9 cellular contexts compared by ENCODE assay signal in genomic region chr1:53949023-53949611, GRCh38. TPM values are rescaled to one million over a fixed set of nuclear protein-coding genes. Genes with fewer than 3 reads are reported as not detected.
A peak's percentile ranks its signal among the peaks of the same experiment; 100 is the strongest.
DNase-seq lines count a peak whose midpoint lies in the region; ATAC-seq and TF ChIP-seq lines count a peak whose summit lies in the region.
"Had no signal": no experiment of that assay in that cellular context is flagged by ENCODE, and none has a peak within 500 bp of the region (broad histone marks: within the 10 kb centered on the region; RNA-seq: fewer than 3 reads in every experiment).

No MANE protein-coding gene starts in this region.

- DNase-seq in AG04449 (ENCODE audit: low read depth, low spot score): no peak
- DNase-seq in DND-41: peak; percentile 24
- peak; percentile 1 for DNase-seq in NCI-H1417 treated with DMSO at 0.1 percent for 48 hours (lab: John Stamatoyannopoulos, UW)
- peak; percentile 42 for DNase-seq in astrocyte of the cerebellum (ENCODE audit: low read depth)
- peak; percentile 51 to 72 for DNase-seq in lung microvascular endothelial cell (ENCODE audit: low read depth in 2 of 2)
- no peak for DNase-seq in T-helper 9 cell
- DNase-seq in Ammon's horn (ENCODE audit: low spot score): no peak

- no peaks in the 10 kb centered on the region for H3K27me3 ChIP-seq in DND-41 (ENCODE audit: insufficient read depth, low read length, poor library complexity)

- H3K27ac ChIP-seq in DND-41 (ENCODE audit: low read length): no peak overlapping the region

- in situ Hi-C loops in astrocyte of the cerebellum (cut with HindIII; ENCODE audit: low sequenced_read_pairs): no loop called here

- peaks cover 44% of the 10 kb centered on the region for H3K4me1 ChIP-seq in DND-41 (ENCODE audit: insufficient read depth, low read length)

- H3K4me3 ChIP-seq in AG04449 (ENCODE audit: low read depth, low read length): no peak overlapping the region
- no peak overlapping the region for H3K4me3 ChIP-seq in DND-41 (ENCODE audit: low read depth in 1 of 2, low read length in 2 of 2)
- no peak overlapping the region for H3K4me3 ChIP-seq in astrocyte of the cerebellum (ENCODE audit: low read depth, low read length)

- POLR2A ChIA-PET in AG04449 (lab: Yijun Ruan, JAX): no interaction called here

- H3K9me3 ChIP-seq in DND-41 (ENCODE audit: insufficient read depth, low read length, severe bottlenecking): no peaks in the 10 kb centered on the region

- ATAC-seq in DND-41 (ENCODE audit: insufficient read depth, low read depth) (no peak), GM19324 (IDR thresholded peaks at IDR 0.05; ENCODE audit: low FRiP score, unreplicated experiment) (no peak)

- no peak overlapping the region for H3K9ac ChIP-seq in DND-41 (ENCODE audit: low read depth, low read length)

- H3K36me3 ChIP-seq in DND-41 (ENCODE audit: insufficient read depth, low read length): peaks cover 31% of the 10 kb centered on the region

- 0 out of 2 replicates have a peak overlapping the region, but pooled peaks have one; percentile 4 for H3K4me2 ChIP-seq in DND-41 (ENCODE audit: insufficient read depth, low read length)

- H3K79me2 ChIP-seq in DND-41 (ENCODE audit: insufficient read depth, low read length): peaks cover 60% of the 10 kb centered on the region

- CTCF ChIA-PET in AG04449 (lab: Yijun Ruan, JAX): interaction anchor here (0.6 to 8.8 kb wide), 21 partner anchors 10 to 863 kb away, joined by 3 to 115 read pairs (median 5); no protein-coding TSS in a partner anchor

- H2AFZ ChIP-seq in DND-41 (ENCODE audit: low read depth, low read length): no peak overlapping the region

- H4K20me1 ChIP-seq in DND-41 (ENCODE audit: insufficient read depth, low read length): peaks cover 18% of the 10 kb centered on the region

- TF ChIP-seq CTCF in AG04449 (IDR thresholded peaks at IDR 0.05; ENCODE audit: insufficient read depth, low read length, missing control alignments): peak; percentile 61
- TF ChIP-seq CTCF in DND-41 (IDR thresholded peaks at IDR 0.05; ENCODE audit: borderline replicate concordance, extremely low read depth, low read length, poor library complexity, severe bottlenecking): peak; percentile 54
- peak; percentile 76 for TF ChIP-seq CTCF in astrocyte of the cerebellum (IDR thresholded peaks at IDR 0.05; ENCODE audit: low read depth, low read length, missing control alignments)

RNA-seq across cellular contexts. Expression of gene LRRC42, which starts 3.0 kb away (rescaled TPM):
- total RNA-seq in lung microvascular endothelial cell: 17.2 and 22.0 TPM in 2 replicates

RNA-seq across cellular contexts. Expression of gene IFT25, which starts 3.6 kb away (rescaled TPM):
- 12.4 and 14.5 TPM in 2 replicates for total RNA-seq in lung microvascular endothelial cell

RNA-seq across cellular contexts. Expression of gene DIO1, which starts 55.1 kb away (rescaled TPM):
- total RNA-seq in lung microvascular endothelial cell: not detected in 2 replicates
- total RNA-seq: urinary bladder had no signal

RNA-seq across cellular contexts. Expression of gene YIPF1, which starts 59.5 kb away (rescaled TPM):
- total RNA-seq in lung microvascular endothelial cell: 12.2 and 19.4 TPM in 2 replicates

Comparison
In these comparisons a context has a peak if more than half of its experiments do, and no peak if none do; other contexts are left out.
1. DNase-seq: peak in DND-41 (single experiment), NCI-H1417 treated with DMSO at 0.1 percent for 48 hours (single experiment), astrocyte of the cerebellum (single experiment) and lung microvascular endothelial cell (2 of 2); none in AG04449 (single experiment), T-helper 9 cell (single experiment) and Ammon's horn (single experiment).
2. Peak in every context shown above with its lines, with median percentiles within 50 percentile points of each other: CTCF ChIP-seq.